8 cellular contexts compared by ENCODE assay signal in genomic region chr3:36944641-36945270, GRCh38. TPM values are rescaled to one million over a fixed set of nuclear protein-coding genes. Genes with fewer than 3 reads are reported as not detected.
DNase-seq lines count a peak whose midpoint lies in the region; ATAC-seq and TF ChIP-seq lines count a peak whose summit lies in the region.

Gene TRANK1 (minus strand): TSS chr3:36945054. CDS start chr3:36944809, 245 bp downstream.

- peak within 1 kb of the TSS; percentile 98 for H2BK15ac ChIP-seq in mesenchymal stem cell (ENCODE audit: low read depth, poor library complexity, severe bottlenecking)

- peak within 1 kb of the TSS; percentile 97 for H4K8ac ChIP-seq in mesenchymal stem cell (ENCODE audit: low read length)

- peak within 1 kb of the TSS; percentile 89 for H2BK120ac ChIP-seq in mesenchymal stem cell (ENCODE audit: low read depth, low read length)

- peak within 1 kb of the TSS; percentile 94 to 98 for H3K18ac ChIP-seq in mesenchymal stem cell (ENCODE audit: low read depth in 1 of 2, low read length in 2 of 2)

- no peak for TF ChIP-seq CTCF in Calu3 (IDR thresholded peaks at IDR 0.05; ENCODE audit: unreplicated experiment)
- TF ChIP-seq CTCF in Loucy (conservative IDR thresholded peaks at IDR 0.05; ENCODE audit: low read length) = no peak

- no peak within 1 kb of the TSS for H2AK5ac ChIP-seq in mesenchymal stem cell (ENCODE audit: low read length, severe bottlenecking)

- peaks cover 5% of the 10 kb centered on the region for H3K27me3 ChIP-seq in Loucy (ENCODE audit: insufficient read depth, low read length, poor library complexity, severe bottlenecking)
- H3K27me3 ChIP-seq in ectodermal cell (ENCODE audit: control insufficient read depth, insufficient read depth, low read length, poor library complexity, severe bottlenecking) = peaks cover 33% of the 10 kb centered on the region
- H3K27me3 ChIP-seq in mesenchymal stem cell (ENCODE audit: control insufficient read depth in 1 of 2, insufficient read depth in 1 of 2, low read length in 2 of 2) = no peaks in the 10 kb centered on the region

- peak within 1 kb of the TSS; percentile 74 to 79 for H3K14ac ChIP-seq in mesenchymal stem cell (ENCODE audit: low read length in 2 of 2)

- H3K4me1 Mint-ChIP-seq in Calu3 (ENCODE audit: low read depth, unreplicated experiment) = no peaks in the 10 kb centered on the region

- peak; percentile 15 for DNase-seq in Calu3
- DNase-seq in activated CD4-positive, alpha-beta T cell treated with anti-CD3 and anti-CD28 coated beads, Interleukin-2, amount 50 U/mL, for 4 hours = peak; percentile 79 to 81
- peak; percentile 28 for DNase-seq in mesenchymal stem cell
- DNase-seq in stimulated activated CD8-positive, alpha-beta memory T cell treated with anti-CD3 and anti-CD28 coated beads, Interleukin-12 subunit alpha, Interleukin-12 subunit beta, amount 100 ng/mL, for 24 hours (ENCODE audit: extremely low read depth) = peak; percentile 68
- no peak for DNase-seq in NCI-H82 treated with DMSO at 0.1 percent for 48 hours (lab: John Stamatoyannopoulos, UW; ENCODE audit: unreplicated experiment)

- ATAC-seq in GM21528 (IDR thresholded peaks at IDR 0.05; ENCODE audit: low FRiP score, unreplicated experiment) = peak; percentile 77

- no peak within 1 kb of the TSS for H3K27ac Mint-ChIP-seq in Calu3 (ENCODE audit: unreplicated experiment)

- no peaks in the 10 kb centered on the region for H4K20me1 ChIP-seq in Loucy (ENCODE audit: insufficient read depth, low read length, poor library complexity, severe bottlenecking)

- peak within 1 kb of the TSS; percentile 54 to 93 for H2BK12ac ChIP-seq in mesenchymal stem cell (ENCODE audit: low read length in 2 of 2)

- H3K4me3 Mint-ChIP-seq in Calu3 (ENCODE audit: low read depth, unreplicated experiment) = peak within 1 kb of the TSS; percentile 78

- 5 to 6% methylated on average over 68 of the region's 68 CpGs for WGBS in ectodermal cell, 2 experiments
- 10% methylated on average over 66 of the region's 68 CpGs for WGBS in mesenchymal stem cell

- H3K9me3 ChIP-seq in Loucy (ENCODE audit: insufficient read depth, low read depth, low read length) = no peaks in the 10 kb centered on the region; the same call in 1 of the 2 replicates
- H3K9me3 ChIP-seq in ectodermal cell (ENCODE audit: control insufficient read depth, low read length) = no peaks in the 10 kb centered on the region
- no peaks in the 10 kb centered on the region for H3K9me3 ChIP-seq in mesenchymal stem cell (ENCODE audit: control insufficient read depth, low read length)

- H3K36me3 ChIP-seq in Loucy (ENCODE audit: insufficient read depth, low read length) (no peaks in the 10 kb centered on the region), ectodermal cell (ENCODE audit: control insufficient read depth, insufficient read depth, low read length) (no peaks in the 10 kb centered on the region), mesenchymal stem cell (ENCODE audit: control insufficient read depth in 1 of 2, insufficient read depth in 2 of 2, low read depth in 1 of 2, low read length in 2 of 2) (no peaks in the 10 kb centered on the region)

- H3F3A ChIP-seq in Loucy (ENCODE audit: low read depth) = no peaks in the 10 kb centered on the region

- H3K9ac ChIP-seq in Loucy (ENCODE audit: low read depth, low read length, poor library complexity, severe bottlenecking) = peak within 1 kb of the TSS; percentile 81
- peak within 1 kb of the TSS; percentile 78 for H3K9ac ChIP-seq in mesenchymal stem cell (ENCODE audit: low read length)

- H2BK5ac ChIP-seq in mesenchymal stem cell (ENCODE audit: low read depth, low read length, poor library complexity, severe bottlenecking) = no peak within 1 kb of the TSS

- peaks cover 3% of the 10 kb centered on the region for H3K79me1 ChIP-seq in mesenchymal stem cell (replicated peaks; ENCODE audit: low read length, poor library complexity, severe bottlenecking)

- intact Hi-C loops in Calu3 (cut with micrococcal nuclease; ENCODE audit: unreplicated experiment) = no loop called here

- H4K91ac ChIP-seq in mesenchymal stem cell (ENCODE audit: low read length) = peak within 1 kb of the TSS; percentile 98

- peak within 1 kb of the TSS; percentile 73 for H3K4me3 ChIP-seq in Loucy (ENCODE audit: low read length, poor library complexity, severe bottlenecking)
- H3K4me3 ChIP-seq in ectodermal cell (ENCODE audit: insufficient read depth, low read depth, low read length) = peak within 1 kb of the TSS; percentile 54
- H3K4me3 ChIP-seq in mesenchymal stem cell (ENCODE audit: insufficient read depth in 1 of 2, low read depth in 1 of 2, low read length in 2 of 2) = peak within 1 kb of the TSS; percentile 74 to 79

- H3K9me3 Mint-ChIP-seq in Calu3 (ENCODE audit: low read depth, unreplicated experiment) = peaks cover 6% of the 10 kb centered on the region

- H3K36me3 Mint-ChIP-seq in Calu3 (ENCODE audit: insufficient read depth, unreplicated experiment) = peaks cover 6% of the 10 kb centered on the region

- peak within 1 kb of the TSS; percentile 69 to 94 for H3K4ac ChIP-seq in mesenchymal stem cell (ENCODE audit: low read depth in 1 of 2, low read length in 2 of 2)

- H2AFZ ChIP-seq in Loucy (ENCODE audit: low read length) = peak within 1 kb of the TSS; percentile 95
- peak within 1 kb of the TSS; percentile 73 for H2AFZ ChIP-seq in mesenchymal stem cell (ENCODE audit: low read depth, low read length)

- no peaks in the 10 kb centered on the region for H3K9me2 ChIP-seq in Loucy (replicated peaks; ENCODE audit: low read depth, low read length)

- H3K4me1 ChIP-seq in Loucy (ENCODE audit: insufficient read depth, low read length, poor library complexity, severe bottlenecking) = peaks cover 6% of the 10 kb centered on the region
- peaks cover 5% of the 10 kb centered on the region for H3K4me1 ChIP-seq in ectodermal cell (ENCODE audit: control insufficient read depth, insufficient read depth, low read length)
- H3K4me1 ChIP-seq in mesenchymal stem cell (ENCODE audit: control insufficient read depth, insufficient read depth, low read depth, low read length) = peaks cover 12% of the 10 kb centered on the region

- no peaks in the 10 kb centered on the region for H3K27me3 Mint-ChIP-seq in Calu3 (ENCODE audit: unreplicated experiment)

- H3K23ac ChIP-seq in mesenchymal stem cell (ENCODE audit: low read length in 2 of 2) = peak within 1 kb of the TSS in 1 of 2 experiments; percentile 98

- no TSS peak for BruUV-seq in Calu3 (replicated peaks; lab: Mats Ljungman, UMichigan)

- H3K79me2 ChIP-seq in Loucy (ENCODE audit: insufficient read depth, low read length) = no peaks in the 10 kb centered on the region

- CTCF ChIA-PET in Calu3 (lab: Charles Lee) = interaction anchor here (1.8 kb wide), 1 partner anchor 14 kb away, joined by 7 read pairs; no protein-coding TSS in a partner anchor

- no peak within 1 kb of the TSS for H3K27ac ChIP-seq in ectodermal cell (ENCODE audit: insufficient read depth, low read depth, low read length, poor library complexity, severe bottlenecking)
- H3K27ac ChIP-seq in mesenchymal stem cell (ENCODE audit: low read length, poor library complexity, severe bottlenecking) = no peak within 1 kb of the TSS

- H3K4me2 ChIP-seq in Loucy (ENCODE audit: low read depth, low read length, poor library complexity, severe bottlenecking) (peak within 1 kb of the TSS; percentile 79), mesenchymal stem cell (ENCODE audit: low read length, poor library complexity, severe bottlenecking) (peak within 1 kb of the TSS; percentile 97)

RNA-seq across cellular contexts. Expression of gene TRANK1, which starts in this region (rescaled TPM):
- total RNA-seq in Calu3 (2022) = 10.3 and 21.5 TPM in 2 replicates
- polyA plus RNA-seq in ectodermal cell (2013, experiment 1 of 4) = 7.4 TPM
- polyA plus RNA-seq in ectodermal cell (2013, experiment 2 of 4) = 9.9 TPM
- 7.4 TPM for polyA plus RNA-seq in ectodermal cell (2013, experiment 3 of 4)
- polyA plus RNA-seq in ectodermal cell (2013, experiment 4 of 4) = 9.2 TPM
- 4.2 TPM for polyA plus RNA-seq in mesenchymal stem cell (2013, experiment 1 of 2)
- 3.7 TPM for polyA plus RNA-seq in mesenchymal stem cell (2013, experiment 2 of 2)
